21 cellular contexts compared by ENCODE assay signal in genomic region chr15:77716632-77717343, GRCh38.
"Had no signal": no experiment of that assay in that cellular context is flagged by ENCODE, and none has a peak within 500 bp of the region (broad histone marks: within the 10 kb centered on the region; RNA-seq: fewer than 3 reads in every experiment).

No MANE protein-coding gene starts in this region.

- ATAC-seq: effector memory CD8-positive, alpha-beta T cell; lower lobe of right lung; natural killer cell; T-helper 17 cell had no signal

- H3K27me3 ChIP-seq: cardiac muscle cell, hepatocyte had no signal

- DNase-seq: activated CD4-positive, alpha-beta T cell treated with anti-CD3 and anti-CD28 coated beads for 1 hour; activated CD8-positive, alpha-beta memory T cell treated with anti-CD3 and anti-CD28 coated beads for 24 hours; activated CD8-positive, alpha-beta memory T cell treated with anti-CD3 and anti-CD28 coated beads, Interleukin-2, amount 50 U/mL, for 48 hours; activated effector memory CD4-positive, alpha-beta T cell treated with Interleukin-2 at 50 U/mL for 16 hours; activated naive CD4-positive, alpha-beta T cell treated with anti-CD3 and anti-CD28 coated beads, Interleukin-2, amount 50 U/mL, for 16 hours; activated T-cell treated with anti-CD3 and anti-CD28 coated beads, Interleukin-2, amount 50 U/mL, for 48 hours; dermis blood vessel endothelial cell; effector memory CD8-positive, alpha-beta T cell; foreskin fibroblast; lower lobe of right lung; natural killer cell; nucleus accumbens; stimulated activated CD4-positive, alpha-beta T cell treated with anti-CD3 and anti-CD28 coated beads, Interleukin-12 subunit alpha, Interleukin-12 subunit beta, amount 100 ng/mL, for 4 hours; stimulated activated CD4-positive, alpha-beta T cell treated with anti-CD3 and anti-CD28 coated beads, Interleukin-1b, Interleukin-23, amount 100 ng/mL, for 48 hours; stimulated activated naive CD8-positive, alpha-beta T cell treated with anti-CD3 and anti-CD28 coated beads, Interleukin-15, Interleukin-2, amounts not matched to agents 100 U/mL and 50 U/mL, for 24 hours; T-helper 17 cell; tibial artery; WERI-Rb-1 had no signal

- H3K4me2 ChIP-seq: hepatocyte had no signal

- H3K9me3 ChIP-seq: lower lobe of right lung, tibial artery had no signal

- H3K27ac ChIP-seq: cardiac muscle cell, epithelial cell of prostate, hepatocyte, lower lobe of right lung, tibial artery, WERI-Rb-1 had no signal

- H3K4me3 ChIP-seq: cardiac muscle cell, hepatocyte, lower lobe of right lung, tibial artery had no signal

- H3K27ac Mint-ChIP-seq: effector memory CD8-positive, alpha-beta T cell; natural killer cell; T-helper 17 cell had no signal

- H3K4me1 Mint-ChIP-seq: natural killer cell had no signal

- H2AFZ ChIP-seq: hepatocyte had no signal

- H3K9me3 Mint-ChIP-seq: effector memory CD8-positive, alpha-beta T cell; natural killer cell had no signal

- H3K36me3 Mint-ChIP-seq: natural killer cell had no signal

- H3K4me1 ChIP-seq: lower lobe of right lung, tibial artery had no signal

- H3K36me3 ChIP-seq: cardiac muscle cell, lower lobe of right lung, tibial artery, WERI-Rb-1 had no signal

- H3K79me2 ChIP-seq: hepatocyte had no signal

- H3K4me3 Mint-ChIP-seq: effector memory CD8-positive, alpha-beta T cell; natural killer cell; T-helper 17 cell had no signal
